In genomic region chr7:138237995-138238394, GRCh38 we compare ENCODE assay signal across 1 cellular context.
TF ChIP-seq lines count a peak whose summit lies in the region.

No MANE protein-coding gene starts in this region.

TF ChIP-seq in H1, 55 proteins besides CTCF, POLR2A, EP300 and RAD21 (continued from another document):
- TF ChIP-seq ATF2 (IDR thresholded peaks at IDR 0.05; ENCODE audit: low read length) = no peak
- TF ChIP-seq, protein P1, sequence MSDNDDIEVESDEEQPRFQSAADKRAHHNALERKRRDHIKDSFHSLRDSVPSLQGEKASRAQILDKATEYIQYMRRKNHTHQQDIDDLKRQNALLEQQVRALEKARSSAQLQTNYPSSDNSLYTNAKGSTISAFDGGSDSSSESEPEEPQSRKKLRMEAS (IDR thresholded peaks at IDR 0.05) = no peak
